In genomic region chr16:1240436-1240835, GRCh38 we compare ENCODE assay signal across 12 cellular contexts. TPM values are rescaled to one million over a fixed set of nuclear protein-coding genes. Genes with fewer than 3 reads are reported as not detected.
A peak's percentile ranks its signal among the peaks of the same experiment; 100 is the strongest.
DNase-seq lines count a peak whose midpoint lies in the region; ATAC-seq and TF ChIP-seq lines count a peak whose summit lies in the region.
"Not testable (repeated sequence)": the region's sequence is repeated elsewhere in the genome, so short reads cannot be mapped to it uniquely, and the experiment has no call there.
"Had no signal": no experiment of that assay in that cellular context is flagged by ENCODE, and none has a peak within 500 bp of the region (broad histone marks: within the 10 kb centered on the region; RNA-seq: fewer than 3 reads in every experiment).

Gene TPSAB1, plus strand, starts transcription at chr16:1240705. Its CDS starts 234 bp downstream, at chr16:1240939.

- not testable (repeated sequence) for H3K4me3 Mint-ChIP-seq in chondrocyte (ENCODE audit: unreplicated experiment)

- H3K27ac ChIP-seq in Peyer's patch, lower lobe of right lung, upper lobe of left lung: not testable (repeated sequence)

- H3K4me1 Mint-ChIP-seq in chondrocyte (ENCODE audit: low read depth) = not testable (repeated sequence)

- not testable (repeated sequence) for H3K36me3 ChIP-seq in Peyer's patch, lower lobe of right lung, upper lobe of left lung

- not testable (repeated sequence) for DNase-seq in Peyer's patch; posterior vena cava (ENCODE audit: low spot score); upper lobe of left lung
- DNase-seq in chondrocyte (ENCODE audit: low spot score) (peak; percentile 32), Right ventricle myocardium superior (peak; percentile 25), lower lobe of right lung (peak; percentile 45)

- not testable (repeated sequence) for TF ChIP-seq EP300 in upper lobe of left lung (IDR thresholded peaks at IDR 0.05)

- not testable (repeated sequence) for H3K4me1 ChIP-seq in Peyer's patch, lower lobe of right lung, upper lobe of left lung

- H3K4me3 ChIP-seq in Peyer's patch, lower lobe of right lung, upper lobe of left lung: not testable (repeated sequence)

- not testable (repeated sequence) for H3K27me3 ChIP-seq in Peyer's patch; lower lobe of right lung (ENCODE audit: low read depth); upper lobe of left lung

- not testable (repeated sequence) for H3K27ac Mint-ChIP-seq in chondrocyte (ENCODE audit: unreplicated experiment)

- ATAC-seq in Right ventricle myocardium superior (ENCODE audit: poor library complexity) (peak; percentile 19), lower lobe of right lung (peak in 1 of 2 donors; percentile 28), upper lobe of left lung (ENCODE audit: low FRiP score in 2 of 2) (peak; percentile 3 to 52)

- H3K36me3 Mint-ChIP-seq in chondrocyte (ENCODE audit: low read depth) = not testable (repeated sequence)

- intact Hi-C loops in Right ventricle myocardium superior (cut with DNase I); lower lobe of right lung (cut with DNase I); posterior vena cava (cut with DNase I): not testable (repeated sequence)

- H3K9me3 ChIP-seq in Peyer's patch, lower lobe of right lung, upper lobe of left lung: not testable (repeated sequence)

- TF ChIP-seq CTCF in Peyer's patch (IDR thresholded peaks at IDR 0.05); chondrocyte (IDR thresholded peaks at IDR 0.05); lower lobe of right lung (IDR thresholded peaks at IDR 0.05); subcutaneous adipose tissue (IDR thresholded peaks at IDR 0.05; ENCODE audit: low read depth); upper lobe of left lung (IDR thresholded peaks at IDR 0.05): not testable (repeated sequence)

- H3K27me3 Mint-ChIP-seq in chondrocyte (ENCODE audit: low read depth) = peaks cover 12% of the 10 kb centered on the region

- not testable (repeated sequence) for H3K9me3 Mint-ChIP-seq in chondrocyte (ENCODE audit: low read depth)

- 53% methylated on average over 5 of the region's 12 CpGs; no CpG with 5 or more reads in 1 of the 2 donors for WGBS in upper lobe of left lung, 2 donors

- TF ChIP-seq POLR2A in Peyer's patch (IDR thresholded peaks at IDR 0.05); upper lobe of left lung (IDR thresholded peaks at IDR 0.05): not testable (repeated sequence)

RNA-seq across cellular contexts. Expression of gene TPSAB1, which starts in this region (rescaled TPM):
- total RNA-seq in Peyer's patch (100 to 1,000 TPM in 1 of 4 donors, 10 to 100 TPM in 3; 23.8 to 130 (median 59.4) TPM), chondrocyte (not detected in 3 replicates), Right ventricle myocardium superior (7.1 TPM), lower lobe of right lung (103 TPM), posterior vena cava (10 to 100 TPM; 12.2 to 48.3 TPM), subcutaneous adipose tissue (100 to 1,000 TPM in 1 of 4 donors, 10 to 100 TPM in 3; 31.8 to 116 (median 69.8) TPM), upper lobe of left lung (100 to 1,000 TPM in 3 of 6 donors, 10 to 100 TPM in 2, 1 to 10 TPM in 1; 6.4 to 207 (median 99.8) TPM)
- total RNA-seq: CD8-positive, alpha-beta memory T cell; Daoy; H7; IMR-90; PC-3 had no signal

Comparison
In these comparisons a context has a peak if more than half of its experiments do, and no peak if none do; other contexts are left out.
1. Peak in DNase-seq in chondrocyte; RNA of the gene not detected or under 1 TPM.